8 cellular contexts compared by ENCODE assay signal in the genomic region with DNA sequence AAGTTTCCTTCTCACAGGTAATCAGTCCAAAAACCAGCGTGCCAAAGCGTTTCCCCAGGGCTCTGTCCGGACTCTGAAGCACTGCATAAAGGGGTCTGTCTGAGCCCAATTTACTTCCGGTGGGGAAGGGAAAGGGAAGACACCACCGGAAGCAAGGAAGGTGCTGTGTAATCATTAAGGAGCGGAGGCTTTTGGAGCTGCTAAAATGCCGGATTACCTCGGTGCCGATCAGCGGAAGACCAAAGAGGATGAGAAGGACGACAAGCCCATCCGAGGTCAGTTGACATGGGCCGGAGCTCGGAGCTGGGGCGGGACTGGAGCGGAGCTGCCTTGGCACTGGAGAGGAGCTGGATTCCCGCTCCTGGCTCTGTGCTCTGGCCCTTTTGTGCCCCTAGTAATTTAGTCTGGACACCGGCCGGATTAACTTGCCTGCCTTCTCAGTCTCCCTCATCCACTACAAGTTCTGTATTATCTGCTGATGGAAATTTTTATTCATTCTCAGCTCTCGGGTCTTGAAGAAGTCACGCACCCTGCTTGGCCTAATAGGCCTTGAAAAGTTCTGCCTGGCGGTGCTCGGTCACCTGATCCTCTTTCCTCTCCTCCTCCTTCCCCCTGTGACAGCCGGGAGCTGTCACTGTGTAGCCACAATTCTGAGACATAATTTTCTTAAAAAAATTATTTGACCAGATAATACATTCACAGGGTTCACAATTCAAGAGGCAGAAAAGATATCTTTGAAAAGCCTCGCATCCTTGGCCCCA. TPM values are rescaled to one million over a fixed set of nuclear protein-coding genes. Genes with fewer than 3 reads are reported as not detected.
DNase-seq lines count a peak whose midpoint lies in the region; ATAC-seq and TF ChIP-seq lines count a peak whose summit lies in the region.

A gene (plus strand): TSS at position 137 of the 761 bp plus-strand sequence. CDS start 69 bp downstream, at position 206.

- peaks cover 21% of the 10 kb centered on the region for H3K36me3 Mint-ChIP-seq in activated CD4-positive, alpha-beta T cell treated with anti-CD3 and anti-CD28 coated beads, Interleukin-2, amount 10 ng/mL, durations not matched to agents 7 days and 5 days (ENCODE audit: low read depth)

- ATAC-seq in GM19372 (IDR thresholded peaks at IDR 0.05; ENCODE audit: low read depth, unreplicated experiment) (peak; percentile 64), HG03521 (IDR thresholded peaks at IDR 0.05; ENCODE audit: unreplicated experiment) (peak; percentile 61)

- H3K9me3 Mint-ChIP-seq in activated CD4-positive, alpha-beta T cell treated with anti-CD3 and anti-CD28 coated beads, Interleukin-2, amount 10 ng/mL, durations not matched to agents 7 days and 5 days: no peaks in the 10 kb centered on the region

- peak within 1 kb of the TSS; percentile 90 to 91 for H3K27ac ChIP-seq in coronary artery

- peaks cover 53% of the 10 kb centered on the region for H3K4me1 Mint-ChIP-seq in activated CD4-positive, alpha-beta T cell treated with anti-CD3 and anti-CD28 coated beads, Interleukin-2, amount 10 ng/mL, durations not matched to agents 7 days and 5 days

- H3K27me3 Mint-ChIP-seq in activated CD4-positive, alpha-beta T cell treated with anti-CD3 and anti-CD28 coated beads, Interleukin-2, amount 10 ng/mL, durations not matched to agents 7 days and 5 days: no peaks in the 10 kb centered on the region

- H3K27ac Mint-ChIP-seq in activated CD4-positive, alpha-beta T cell treated with anti-CD3 and anti-CD28 coated beads, Interleukin-2, amount 10 ng/mL, durations not matched to agents 7 days and 5 days: peak within 1 kb of the TSS; percentile 97

- H3K4me3 Mint-ChIP-seq in activated CD4-positive, alpha-beta T cell treated with anti-CD3 and anti-CD28 coated beads, Interleukin-2, amount 10 ng/mL, durations not matched to agents 7 days and 5 days: peak within 1 kb of the TSS; percentile 93

- no peak for TF ChIP-seq CTCF in coronary artery (IDR thresholded peaks at IDR 0.05)

- peak within 1 kb of the TSS; percentile 87 for H3K4me3 ChIP-seq in coronary artery

- DNase-seq in C1 segment of cervical spinal cord (lab: John Stamatoyannopoulos, UW) (peak in 13 of 14 donors; percentile 60 to 92 (median 79)), NCI-H69 (lab: John Stamatoyannopoulos, UW) (peak; percentile 96), coronary artery (ENCODE audit: low spot score) (peak; percentile 88), left kidney (ENCODE audit: low read depth, low spot score) (peak; percentile 97)
- peak; percentile 88 for DNase-seq in activated CD4-positive, alpha-beta T cell treated with anti-CD3 and anti-CD28 coated beads, Interleukin-2, amount 10 ng/mL, durations not matched to agents 7 days and 5 days
- peak; percentile 86 for DNase-seq in stimulated activated CD4-positive, alpha-beta T cell treated with anti-CD3 and anti-CD28 coated beads, Interleukin-1b, Interleukin-23, amount 100 ng/mL, for 48 hours

- POLR2A ChIA-PET in activated CD4-positive, alpha-beta T cell treated with anti-CD3 and anti-CD28 coated beads, Interleukin-2, amount 10 ng/mL, durations not matched to agents 7 days and 5 days (lab: Charles Lee): no interaction called here

- CTCF ChIA-PET in activated CD4-positive, alpha-beta T cell treated with anti-CD3 and anti-CD28 coated beads, Interleukin-2, amount 10 ng/mL, durations not matched to agents 7 days and 5 days (lab: Charles Lee): interaction anchor here (0.7 to 1.0 kb wide), 2 partner anchors 9 to 13 kb away, joined by 3 to 4 read pairs; no protein-coding TSS in a partner anchor

RNA-seq across cellular contexts. Expression of the gene that starts here (rescaled TPM):
- total RNA-seq in activated CD4-positive, alpha-beta T cell treated with anti-CD3 and anti-CD28 coated beads, Interleukin-2, amount 10 ng/mL, durations not matched to agents 7 days and 5 days: 100 to 1,000 TPM; 139 to 143 TPM

Comparison
In these comparisons a context has a peak if more than half of its experiments do, and no peak if none do; other contexts are left out.
1. Peak in every context shown above with its lines: DNase-seq, ATAC-seq, H3K4me3 ChIP-seq and H3K27ac ChIP-seq.